19 cellular contexts compared by ENCODE assay signal in genomic region chr4:147823135-147823534, GRCh38.
DNase-seq lines count a peak whose midpoint lies in the region; TF ChIP-seq lines count a peak whose summit lies in the region.
"Had no signal": no experiment of that assay in that cellular context is flagged by ENCODE, and none has a peak within 500 bp of the region (broad histone marks: within the 10 kb centered on the region; RNA-seq: fewer than 3 reads in every experiment).

No MANE protein-coding gene starts in this region.

- no peak for DNase-seq in RWPE1 (ENCODE audit: low spot score)
- no peak for DNase-seq in chondrocyte (ENCODE audit: low spot score)
- DNase-seq in iris pigment epithelial cell (ENCODE audit: low read depth), result peak; percentile 59
- DNase-seq in stomach, result no peak
- DNase-seq in HUDEP-2 (lab: John Stamatoyannopoulos, UW; ENCODE audit: unreplicated experiment in 76 of 76), result no peak
- DNase-seq in GM10266 (ENCODE audit: extremely low spot score), result no peak
- no peak for DNase-seq in activated naive CD4-positive, alpha-beta T cell treated with Interleukin-2 at 50 U/mL for 16 hours
- DNase-seq: activated CD4-positive, alpha-beta T cell treated with anti-CD3 and anti-CD28 coated beads, Interleukin-2, amount 50 U/mL, for 48 hours; activated effector memory CD4-positive, alpha-beta T cell treated with anti-CD3 and anti-CD28 coated beads, Interleukin-2, amount 50 U/mL, for 16 hours; CD8-positive, alpha-beta memory T cell; GF-D8; NCI-H1048; NCI-H187 treated with DMSO at 0.1 percent for 48 hours; NCI-H345; NCI-H774; pancreas; T-helper 9 cell had no signal

- peaks cover 22% of the 10 kb centered on the region for H3K36me3 Mint-ChIP-seq in chondrocyte (ENCODE audit: low read depth)
- H3K36me3 Mint-ChIP-seq: WTC11 had no signal

- no peak for TF ChIP-seq CTCF in RWPE1 (conservative IDR thresholded peaks at IDR 0.05; ENCODE audit: low read depth)
- TF ChIP-seq CTCF in chondrocyte (IDR thresholded peaks at IDR 0.05), result no peak
- TF ChIP-seq CTCF in stomach (IDR thresholded peaks at IDR 0.05), result no peak
- no peak for TF ChIP-seq CTCF in GM10266 (IDR thresholded peaks at IDR 0.05; ENCODE audit: control insufficient read depth, insufficient read depth, low read depth, missing control alignments)

- CTCF ChIA-PET in RWPE1 (lab: Yijun Ruan, JAX), result no interaction called here

- intact Hi-C loops in stomach (cut with DNase I; ENCODE audit: low total_unique reads), result no loop called here

- H3K9me3 Mint-ChIP-seq in chondrocyte (ENCODE audit: low read depth), result no peaks in the 10 kb centered on the region
- H3K9me3 Mint-ChIP-seq: CD8-positive, alpha-beta memory T cell; nephron; WTC11 had no signal

- peak overlapping the region; percentile 52 for H3K27ac Mint-ChIP-seq in chondrocyte (ENCODE audit: unreplicated experiment)
- H3K27ac Mint-ChIP-seq: WTC11 had no signal

- TF ChIP-seq EP300 in stomach (IDR thresholded peaks at IDR 0.05), result no peak

- no peak overlapping the region for H3K4me3 Mint-ChIP-seq in chondrocyte (ENCODE audit: unreplicated experiment)
- H3K4me3 Mint-ChIP-seq: CD8-positive, alpha-beta memory T cell; nephron; WTC11 had no signal

- 69 to 92% (median 82%) methylated on average over 3 of the region's 3 CpGs for WGBS in stomach, 5 donors

- H3K27me3 Mint-ChIP-seq in chondrocyte (ENCODE audit: low read depth), result no peaks in the 10 kb centered on the region
- H3K27me3 Mint-ChIP-seq: CD8-positive, alpha-beta memory T cell had no signal

- H3K4me1 ChIP-seq in stomach, result peaks cover 11 to 70% (median 45%) of the 10 kb centered on the region in 4 donors

- peak overlapping the region; percentile 58 for H3K27ac ChIP-seq in RWPE1
- H3K27ac ChIP-seq in stomach, result peak overlapping the region in 4 of 5 donors; percentile 9 to 89 (median 47)

- TF ChIP-seq POLR2A in stomach (IDR thresholded peaks at IDR 0.05), result no peak

- no peak overlapping the region for H3K4me3 ChIP-seq in stomach
- H3K4me3 ChIP-seq: pancreas had no signal

- H3K4me1 Mint-ChIP-seq in chondrocyte (ENCODE audit: low read depth), result peaks cover 80% of the 10 kb centered on the region
- H3K4me1 Mint-ChIP-seq: WTC11 had no signal

- peaks cover 0 to 15% (median 10%) of the 10 kb centered on the region in 4 donors for H3K36me3 ChIP-seq in stomach
- H3K36me3 ChIP-seq: pancreas had no signal

- H3K27me3 ChIP-seq in stomach, result no peaks in the 10 kb centered on the region
- H3K27me3 ChIP-seq: pancreas had no signal

- POLR2A ChIA-PET in RWPE1 (lab: Yijun Ruan, JAX; ENCODE audit: low non-redundant PET), result no interaction called here

- H3K9me3 ChIP-seq in stomach, result no peaks in the 10 kb centered on the region
- H3K9me3 ChIP-seq: pancreas had no signal
